In genomic region chr6:6811151-6812002, GRCh38 we compare ENCODE assay signal across 9 cellular contexts.
A peak's percentile ranks its signal among the peaks of the same experiment; 100 is the strongest.
DNase-seq lines count a peak whose midpoint lies in the region; ATAC-seq, FAIRE-seq and TF ChIP-seq lines count a peak whose summit lies in the region.
"Had no signal": no experiment of that assay in that cellular context is flagged by ENCODE, and none has a peak within 500 bp of the region (broad histone marks: within the 10 kb centered on the region; RNA-seq: fewer than 3 reads in every experiment).

No MANE protein-coding gene starts in this region.

- TF ChIP-seq CTCF in BJ (IDR thresholded peaks at IDR 0.05; ENCODE audit: insufficient read depth, low read depth, low read length) (no peak), Panc1 (IDR thresholded peaks at IDR 0.05) (no peak)

- in situ Hi-C loops in Panc1 (cut with HindIII; ENCODE audit: low pct_unique_long_range_greater_than_20kb, low sequenced_read_pairs) = no loop called here

- POLR2A ChIA-PET in BJ (lab: Charles Lee) (no interaction called here), Panc1 (lab: Charles Lee) (no interaction called here), HEK293T (lab: Yijun Ruan, JAX) (no interaction called here)

- peak; percentile 67 for FAIRE-seq in H54 (lab: Jason Lieb, UNC)

- peak; percentile 72 for ATAC-seq in Panc1

- BruUV-seq in Panc1 (replicated peaks; lab: Mats Ljungman, UMichigan) = no TSS peak

- H3K27ac ChIP-seq in Panc1 (ENCODE audit: low read length) = no peak overlapping the region
- H3K27ac ChIP-seq: HL-60 had no signal

- CTCF ChIA-PET in BJ (lab: Yijun Ruan, JAX) (no interaction called here), Panc1 (lab: Charles Lee) (no interaction called here), HEK293T (lab: Yijun Ruan, JAX) (no interaction called here)

- H3K4me3 ChIP-seq in BJ (ENCODE audit: low read depth, low read length) (0 out of 2 replicates have a peak overlapping the region, but pooled peaks have one; percentile 1), Panc1 (ENCODE audit: low read depth in 2 of 2, low read length in 2 of 2) (peak overlapping the region; percentile 30 to 43)

- no peak for TF ChIP-seq POLR2A in H54 (IDR thresholded peaks at IDR 0.05; ENCODE audit: low read depth, low read length)

- intact Hi-C loops in Panc1 (cut with micrococcal nuclease; ENCODE audit: unreplicated experiment) (no loop called here), posterior vena cava (cut with DNase I) (loop anchor here in 1 of 2 donors (1.0 kb wide), 1 partner anchor 32 kb away; no protein-coding TSS in a partner anchor)

- H3K36me3 ChIP-seq in BJ (ENCODE audit: control insufficient read depth, insufficient read depth, low read length) (no peaks in the 10 kb centered on the region), Panc1 (ENCODE audit: control insufficient read depth, insufficient read depth, low read length) (no peaks in the 10 kb centered on the region)

- peaks cover 5% of the 10 kb centered on the region; the same call in 1 of the 2 replicates for H3K4me1 ChIP-seq in Panc1 (ENCODE audit: control insufficient read depth, insufficient read depth, low read length)

- no peak for DNase-seq in BJ (ENCODE audit: low read depth)
- peak; percentile 78 for DNase-seq in H54 (ENCODE audit: insufficient read length, low spot score)
- peak; percentile 43 for DNase-seq in Panc1 (ENCODE audit: low read depth, low spot score)
- peak; percentile 8 for DNase-seq in effector CD8-positive, alpha-beta T cell (lab: John Stamatoyannopoulos, UW)
- DNase-seq in mucosa of gallbladder (ENCODE audit: low spot score) = peak; percentile 75
- no peak for DNase-seq in HEK293T (ENCODE audit: extremely low spot score)
- DNase-seq in NOMO-1 treated with dmso at 0.1 percent for 144 hours (lab: John Stamatoyannopoulos, UW; ENCODE audit: unreplicated experiment) = no peak
- no peak for DNase-seq in posterior vena cava (ENCODE audit: low spot score)

- no peaks in the 10 kb centered on the region for H3K27me3 ChIP-seq in BJ (ENCODE audit: control insufficient read depth, insufficient read depth, low read length)
- 0 out of 2 replicates have a peak, but pooled peaks cover 2% of the 10 kb centered on the region for H3K27me3 ChIP-seq in Panc1 (ENCODE audit: control insufficient read depth, insufficient read depth, low read length)

- H3K9me3 ChIP-seq in Panc1 (ENCODE audit: control insufficient read depth, insufficient read depth, low read depth, low read length) = no peaks in the 10 kb centered on the region

TF ChIP-seq in HEK293T, 16 proteins besides CTCF, POLR2A, EP300 and RAD21:
- no peak for TF ChIP-seq FOXK2 (IDR thresholded peaks at IDR 0.05)
- no peak for TF ChIP-seq SP1 (IDR thresholded peaks at IDR 0.05)
- TF ChIP-seq FOXM1 (IDR thresholded peaks at IDR 0.05; ENCODE audit: borderline replicate concordance) = no peak
- TF ChIP-seq BHLHE40 (IDR thresholded peaks at IDR 0.05; ENCODE audit: borderline replicate concordance) = no peak
- no peak for TF ChIP-seq ZNF384 (IDR thresholded peaks at IDR 0.05)
- TF ChIP-seq CTBP1 (IDR thresholded peaks at IDR 0.05; ENCODE audit: borderline replicate concordance) = no peak
- no peak for TF ChIP-seq L3MBTL2 (conservative IDR thresholded peaks at IDR 0.05)
- no peak for TF ChIP-seq LEF1 (IDR thresholded peaks at IDR 0.05; ENCODE audit: borderline replicate concordance)
- no peak for TF ChIP-seq FOXA1 (IDR thresholded peaks at IDR 0.05)
TF ChIP-seq in HEK293T: peak in this region for 0.

Comparison
In these comparisons a context has a peak if more than half of its experiments do, and no peak if none do; other contexts are left out.
1. DNase-seq: peak in H54 (single experiment), Panc1 (single experiment), effector CD8-positive, alpha-beta T cell (single experiment) and mucosa of gallbladder (single experiment); none in BJ (single experiment), HEK293T (single experiment), NOMO-1 treated with dmso at 0.1 percent for 144 hours (single experiment) and posterior vena cava (single experiment).